ENCODE assay signal across 8 cellular contexts in the genomic region with DNA sequence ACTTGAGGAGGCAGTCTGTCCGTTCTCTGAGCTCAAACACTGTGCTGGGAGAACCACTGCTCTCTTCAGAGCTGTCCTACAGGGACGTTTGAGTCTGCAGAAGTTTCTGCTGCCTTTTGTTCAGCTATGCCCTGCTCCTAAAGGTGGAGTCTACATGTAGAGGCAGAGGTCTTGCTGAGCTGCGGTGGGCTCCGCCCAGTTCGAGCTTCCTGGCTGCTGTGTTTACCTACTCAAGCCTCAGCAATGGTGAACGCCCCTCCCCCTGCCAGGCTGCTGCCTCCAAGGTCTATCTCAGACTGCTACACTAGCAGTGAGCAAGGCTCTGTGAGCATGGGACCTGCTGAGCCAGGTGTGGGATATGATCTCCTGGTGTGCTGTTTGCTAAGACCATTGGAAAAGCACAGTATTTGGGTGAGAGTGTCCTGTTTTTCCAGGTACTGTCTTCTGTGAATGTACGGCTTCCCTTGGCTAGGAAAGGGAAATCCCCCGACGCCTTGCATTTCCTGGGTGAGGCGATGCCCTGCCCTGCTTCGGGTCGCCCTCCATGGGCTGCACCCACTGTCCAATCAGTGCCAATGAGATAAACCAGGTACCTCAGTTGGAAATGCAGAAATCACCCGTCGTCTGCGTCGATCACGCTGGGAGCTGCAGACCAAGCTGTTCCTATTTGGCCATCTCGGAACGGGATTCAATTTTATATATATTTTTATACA. TPM values are rescaled to one million over a fixed set of nuclear protein-coding genes. Genes with fewer than 3 reads are reported as not detected.
DNase-seq lines count a peak whose midpoint lies in the region; ATAC-seq and TF ChIP-seq lines count a peak whose summit lies in the region.

No MANE protein-coding gene starts in this region.

- no peak for TF ChIP-seq CTCF in left ventricle myocardium inferior (IDR thresholded peaks at IDR 0.05; ENCODE audit: borderline replicate concordance)
- TF ChIP-seq CTCF in mucosa of descending colon (IDR thresholded peaks at IDR 0.05): no peak
- no peak for TF ChIP-seq CTCF in transverse colon (IDR thresholded peaks at IDR 0.05)

- H3K27ac ChIP-seq in left ventricle myocardium inferior (replicated peaks) (no peak overlapping the region), transverse colon (no peak overlapping the region)

- no peaks in the 10 kb centered on the region for H3K4me1 ChIP-seq in left ventricle myocardium inferior
- no peaks in the 10 kb centered on the region for H3K4me1 ChIP-seq in mucosa of descending colon (ENCODE audit: low read depth)
- H3K4me1 ChIP-seq in transverse colon: peaks cover 0 to 6% (median 0%) of the 10 kb centered on the region in 4 donors

- no peak for TF ChIP-seq POLR2A in transverse colon (IDR thresholded peaks at IDR 0.05)

- H3K27me3 ChIP-seq in left ventricle myocardium inferior (ENCODE audit: low read depth) (no peaks in the 10 kb centered on the region), transverse colon (no peaks in the 10 kb centered on the region)

- WGBS in transverse colon (ENCODE audit: low coverage in 1 of 2), 2 donors: 78 to 98% methylated on average over 8 to 19 of the region's 19 CpGs

- TF ChIP-seq EP300 in transverse colon (IDR thresholded peaks at IDR 0.05; ENCODE audit: low read depth): no peak

- H3K4me3 ChIP-seq in left ventricle myocardium inferior (no peak overlapping the region), mucosa of descending colon (no peak overlapping the region), transverse colon (no peak overlapping the region)

- ATAC-seq in Right ventricle myocardium inferior: no peak
- ATAC-seq in mucosa of descending colon: peak; percentile 77
- no peak for ATAC-seq in GM18861 (IDR thresholded peaks at IDR 0.05; ENCODE audit: unreplicated experiment)

- in situ Hi-C loops in transverse colon (cut with MboI; ENCODE audit: low pct_ligation_motif_present in 1 of 4, low pct_unique_long_range_greater_than_20kb in 1 of 4, low sequenced_read_pairs in 3 of 4): no loop called here

- DNase-seq in Right ventricle myocardium inferior (ENCODE audit: missing footprints): peak; percentile 55
- no peak for DNase-seq in left ventricle myocardium inferior
- peak; percentile 43 for DNase-seq in activated T-helper 9 cell treated with anti-CD3 and anti-CD28 coated beads, Interleukin-2, amount 50 U/mL, for 16 hours (ENCODE audit: low read depth)
- DNase-seq in mucosa of descending colon: peak; percentile 69 to 88 (median 72)
- DNase-seq in transverse colon: peak; percentile 56
- no peak for DNase-seq in AG20443 (ENCODE audit: low spot score)
- no peak for DNase-seq in AG08396 (ENCODE audit: low spot score)

- intact Hi-C loops in Right ventricle myocardium inferior (cut with DNase I) (no loop called here), left ventricle myocardium inferior (cut with micrococcal nuclease) (no loop called here), mucosa of descending colon (cut with DNase I, micrococcal nuclease) (no loop called here), transverse colon (cut with DNase I; ENCODE audit: low total_unique reads) (no loop called here)

- H3K9me3 ChIP-seq in left ventricle myocardium inferior (replicated peaks): no peaks in the 10 kb centered on the region
- no peaks in the 10 kb centered on the region for H3K9me3 ChIP-seq in mucosa of descending colon
- no peaks in the 10 kb centered on the region for H3K9me3 ChIP-seq in transverse colon

- H3K36me3 ChIP-seq in left ventricle myocardium inferior (peaks cover 24% of the 10 kb centered on the region), mucosa of descending colon (ENCODE audit: low read depth) (no peaks in the 10 kb centered on the region), transverse colon (no peaks in the 10 kb centered on the region)

RNA-seq across cellular contexts. Expression of a gene that starts 58.5 kb away (rescaled TPM):
- total RNA-seq in Right ventricle myocardium inferior (3.3 TPM), left ventricle myocardium inferior (3.4 TPM), mucosa of descending colon (10 to 100 TPM in 1 of 3 donors, 1 to 10 TPM in 2; 9.6 to 12.4 (median 9.7) TPM), transverse colon (10 to 100 TPM in 2 of 4 donors, 1 to 10 TPM in 2; 6.0 to 21.3 (median 11.2) TPM)

Comparison
In these comparisons a context has a peak if more than half of its experiments do, and no peak if none do; other contexts are left out.
1. DNase-seq: peak in Right ventricle myocardium inferior (single experiment), activated T-helper 9 cell treated with anti-CD3 and anti-CD28 coated beads, Interleukin-2, amount 50 U/mL, for 16 hours (single experiment), mucosa of descending colon (3 of 3) and transverse colon (single experiment); none in left ventricle myocardium inferior (single experiment), AG20443 (single experiment) and AG08396 (single experiment).